14 cellular contexts compared by ENCODE assay signal in genomic region chr7:70506463-70506862, GRCh38.
DNase-seq lines count a peak whose midpoint lies in the region; ATAC-seq, FAIRE-seq and TF ChIP-seq lines count a peak whose summit lies in the region.
"Had no signal": no experiment of that assay in that cellular context is flagged by ENCODE, and none has a peak within 500 bp of the region (broad histone marks: within the 10 kb centered on the region; RNA-seq: fewer than 3 reads in every experiment).

No MANE protein-coding gene starts in this region.

- TF ChIP-seq CTCF in cardiac muscle cell (IDR thresholded peaks at IDR 0.05; ENCODE audit: low read depth, low read length) (no peak), epithelial cell of proximal tubule (conservative IDR thresholded peaks at IDR 0.05; ENCODE audit: low read depth, low read length) (peak; percentile 28)

- no peaks in the 10 kb centered on the region for H3K4me1 Mint-ChIP-seq in activated T-cell treated with anti-CD3 and anti-CD28 coated beads, Interleukin-2, amount 50 U/mL, for 4 hours (ENCODE audit: low read depth)
- H3K4me1 Mint-ChIP-seq: stimulated activated memory B cell treated with anti-CD40 and anti-IgM and Interleukin-4, amounts not matched to agents 10 μg/mL and 1 μg/mL and 100 μg/mL, for 72 hours had no signal

- ATAC-seq in Right ventricle myocardium inferior: no peak
- ATAC-seq in activated T-cell treated with anti-CD3 and anti-CD28 coated beads, Interleukin-2, amount 50 U/mL, for 4 hours: no peak
- ATAC-seq: stimulated activated memory B cell treated with anti-CD40 and anti-IgM and Interleukin-4, amounts not matched to agents 10 μg/mL and 1 μg/mL and 100 μg/mL, for 72 hours had no signal

- H3K36me3 ChIP-seq in cardiac muscle cell: no peaks in the 10 kb centered on the region
- no peaks in the 10 kb centered on the region for H3K36me3 ChIP-seq in small intestine (ENCODE audit: control insufficient read depth in 2 of 2, insufficient read depth in 2 of 2, low read length in 2 of 2)
- H3K36me3 ChIP-seq: HAP-1 had no signal

- WGBS in small intestine, 3 donors: 20 to 65% (median 45%) methylated on average over 7 of the region's 7 CpGs

- H3K9me3 ChIP-seq in cardiac muscle cell (ENCODE audit: low read depth) (no peaks in the 10 kb centered on the region), small intestine (ENCODE audit: control insufficient read depth, low read depth) (no peaks in the 10 kb centered on the region)
- H3K9me3 ChIP-seq: HAP-1 had no signal

- FAIRE-seq in small intestine (lab: Jason Lieb, UNC): no peak

- no peak for TF ChIP-seq POLR2A in erythroblast (IDR thresholded peaks at IDR 0.05; ENCODE audit: low read length)

- peaks cover 24% of the 10 kb centered on the region for H3K4me1 ChIP-seq in cardiac muscle cell (ENCODE audit: low read depth)
- no peaks in the 10 kb centered on the region for H3K4me1 ChIP-seq in small intestine (ENCODE audit: control insufficient read depth in 2 of 2, insufficient read depth in 1 of 2, low read depth in 1 of 2, low read length in 1 of 2)
- H3K4me1 ChIP-seq: HAP-1 had no signal

- H3K27me3 ChIP-seq in cardiac muscle cell: no peaks in the 10 kb centered on the region
- H3K27me3 ChIP-seq in small intestine (ENCODE audit: control insufficient read depth in 2 of 2, insufficient read depth in 2 of 2, low read length in 2 of 2): no peaks in the 10 kb centered on the region

- H3K9me3 Mint-ChIP-seq in activated T-cell treated with anti-CD3 and anti-CD28 coated beads, Interleukin-2, amount 50 U/mL, for 4 hours: no peaks in the 10 kb centered on the region
- H3K9me3 Mint-ChIP-seq: naive B cell; stimulated activated memory B cell treated with anti-CD40 and anti-IgM and Interleukin-4, amounts not matched to agents 10 μg/mL and 1 μg/mL and 100 μg/mL, for 72 hours had no signal

- H3K4me3 ChIP-seq in cardiac muscle cell: no peak overlapping the region
- H3K4me3 ChIP-seq in epithelial cell of proximal tubule (ENCODE audit: low read depth, low read length): no peak overlapping the region
- H3K4me3 ChIP-seq in small intestine (ENCODE audit: low read depth in 1 of 2, low read length in 2 of 2): no peak overlapping the region
- H3K4me3 ChIP-seq: HAP-1 had no signal

- H3K27ac ChIP-seq in cardiac muscle cell: no peak overlapping the region
- H3K27ac ChIP-seq in small intestine (ENCODE audit: low read depth in 1 of 2, low read length in 1 of 2): no peak overlapping the region

- H3K4me3 Mint-ChIP-seq in activated T-cell treated with anti-CD3 and anti-CD28 coated beads, Interleukin-2, amount 50 U/mL, for 4 hours: no peak overlapping the region
- H3K4me3 Mint-ChIP-seq: stimulated activated memory B cell treated with anti-CD40 and anti-IgM and Interleukin-4, amounts not matched to agents 10 μg/mL and 1 μg/mL and 100 μg/mL, for 72 hours had no signal

- intact Hi-C loops in Right ventricle myocardium inferior (cut with DNase I): no loop called here

- H3K36me3 Mint-ChIP-seq in activated T-cell treated with anti-CD3 and anti-CD28 coated beads, Interleukin-2, amount 50 U/mL, for 4 hours (ENCODE audit: insufficient read depth): peaks cover 2% of the 10 kb centered on the region
- H3K36me3 Mint-ChIP-seq: naive B cell had no signal

- DNase-seq in cardiac muscle cell (ENCODE audit: low read depth in 1 of 2, low spot score in 1 of 2) (peak; percentile 7 to 63), Right ventricle myocardium inferior (ENCODE audit: missing footprints) (no peak), NCI-H2227 treated with DMSO at 0.1 percent for 48 hours (lab: John Stamatoyannopoulos, UW) (peak; percentile 69), epithelial cell of proximal tubule (ENCODE audit: low read depth) (no peak), small intestine (peak; percentile 69), erythroblast (lab: John Stamatoyannopoulos, UW) (no peak), NCI-H2081 treated with DMSO at 0.1 percent for 48 hours (lab: John Stamatoyannopoulos, UW) (no peak)
- DNase-seq in activated T-cell treated with anti-CD3 and anti-CD28 coated beads, Interleukin-2, amount 50 U/mL, for 4 hours: no peak
- DNase-seq: GDM1; naive B cell; OCI-M1; stimulated activated CD4-positive, alpha-beta T cell treated with anti-CD3 and anti-CD28 coated beads, Interleukin-15, amount 100 ng/mL, for 24 hours had no signal

- no peaks in the 10 kb centered on the region for H3K27me3 Mint-ChIP-seq in activated T-cell treated with anti-CD3 and anti-CD28 coated beads, Interleukin-2, amount 50 U/mL, for 4 hours (ENCODE audit: low read depth)
- H3K27me3 Mint-ChIP-seq: naive B cell; stimulated activated memory B cell treated with anti-CD40 and anti-IgM and Interleukin-4, amounts not matched to agents 10 μg/mL and 1 μg/mL and 100 μg/mL, for 72 hours had no signal

Comparison
In these comparisons a context has a peak if more than half of its experiments do, and no peak if none do; other contexts are left out.
1. DNase-seq: peak in cardiac muscle cell (2 of 2), NCI-H2227 treated with DMSO at 0.1 percent for 48 hours (single experiment) and small intestine (single experiment); none in Right ventricle myocardium inferior (single experiment), epithelial cell of proximal tubule (single experiment), erythroblast (0 of 2), activated T-cell treated with anti-CD3 and anti-CD28 coated beads, Interleukin-2, amount 50 U/mL, for 4 hours (single experiment) and NCI-H2081 treated with DMSO at 0.1 percent for 48 hours (single experiment).